In genomic region chr1:10415211-10415930, GRCh38 we compare ENCODE assay signal across 8 cellular contexts. TPM values are rescaled to one million over a fixed set of nuclear protein-coding genes. Genes with fewer than 3 reads are reported as not detected.
DNase-seq lines count a peak whose midpoint lies in the region; ATAC-seq and TF ChIP-seq lines count a peak whose summit lies in the region.

No MANE protein-coding gene starts in this region.

- H3K27me3 ChIP-seq in endodermal cell (ENCODE audit: control insufficient read depth, insufficient read depth, low read length, poor library complexity, severe bottlenecking), result no peaks in the 10 kb centered on the region

- H3K9me3 ChIP-seq in endodermal cell (ENCODE audit: control insufficient read depth, low read length), result no peaks in the 10 kb centered on the region

- peak in 1 of 2 donors; percentile 43 for ATAC-seq in naive thymus-derived CD8-positive, alpha-beta T cell
- ATAC-seq in GM21423 (IDR thresholded peaks at IDR 0.05; ENCODE audit: unreplicated experiment) (no peak), HG03039 (IDR thresholded peaks at IDR 0.05; ENCODE audit: unreplicated experiment) (no peak)

- no peaks in the 10 kb centered on the region for H3K4me1 ChIP-seq in endodermal cell (ENCODE audit: control insufficient read depth, insufficient read depth, low read length)

- no peak overlapping the region for H3K4me3 ChIP-seq in endodermal cell (ENCODE audit: low read length)

- H3K4me3 Mint-ChIP-seq in endodermal cell, result no peak overlapping the region
- H3K4me3 Mint-ChIP-seq in naive thymus-derived CD8-positive, alpha-beta T cell, result no peak overlapping the region

- POLR2A ChIA-PET in naive thymus-derived CD8-positive, alpha-beta T cell (lab: Charles Lee), result no interaction called here

- H3K27ac Mint-ChIP-seq in endodermal cell, result peak overlapping the region; percentile 84
- peak overlapping the region in 8 of 10 donors; percentile 20 to 84 (median 70) for H3K27ac Mint-ChIP-seq in naive thymus-derived CD8-positive, alpha-beta T cell

- H3K9me3 Mint-ChIP-seq in endodermal cell, result no peaks in the 10 kb centered on the region
- H3K9me3 Mint-ChIP-seq in naive thymus-derived CD8-positive, alpha-beta T cell, result no peaks in the 10 kb centered on the region

- TF ChIP-seq CTCF in endodermal cell (conservative IDR thresholded peaks at IDR 0.05), result no peak

- peaks cover 83% of the 10 kb centered on the region for H3K36me3 Mint-ChIP-seq in endodermal cell (ENCODE audit: low read depth)
- peaks cover 0 to 91% (median 35%) of the 10 kb centered on the region in 3 donors for H3K36me3 Mint-ChIP-seq in naive thymus-derived CD8-positive, alpha-beta T cell

- H3K27me3 Mint-ChIP-seq in endodermal cell (ENCODE audit: insufficient read depth), result no peaks in the 10 kb centered on the region
- H3K27me3 Mint-ChIP-seq in naive thymus-derived CD8-positive, alpha-beta T cell, result no peaks in the 10 kb centered on the region

- H3K36me3 ChIP-seq in endodermal cell (ENCODE audit: control insufficient read depth, insufficient read depth, low read length), result peaks cover 95% of the 10 kb centered on the region

- 91% methylated on average over 6 of the region's 6 CpGs; no CpG with 5 or more reads in 1 of the 2 experiments for WGBS in endodermal cell (ENCODE audit: insufficient coverage in 1 of 2, insufficient read length in 1 of 2), 2 experiments

- DNase-seq in CMK (ENCODE audit: low read depth) (peak; percentile 84), NOMO-1 treated with DMSO at 0.1 percent for 48 hours (lab: John Stamatoyannopoulos, UW; ENCODE audit: unreplicated experiment) (peak; percentile 97), endodermal cell (peak; percentile 80), activated gamma-delta T cell (lab: John Stamatoyannopoulos, UW) (no peak), NAMALWA (ENCODE audit: low spot score) (no peak)
- DNase-seq in naive thymus-derived CD8-positive, alpha-beta T cell, result no peak

- no peak overlapping the region for H3K27ac ChIP-seq in endodermal cell (ENCODE audit: low read depth, low read length)

- no peak overlapping the region for H3K9ac ChIP-seq in endodermal cell (ENCODE audit: extremely low read depth, low read length, poor library complexity, severe bottlenecking)

- peaks cover 6% of the 10 kb centered on the region for H3K4me1 Mint-ChIP-seq in endodermal cell
- H3K4me1 Mint-ChIP-seq in naive thymus-derived CD8-positive, alpha-beta T cell, result peaks cover 0 to 10% (median 4%) of the 10 kb centered on the region in 4 donors

RNA-seq across cellular contexts. Expression of gene CENPS, which starts 14.9 kb away (rescaled TPM):
- total RNA-seq in endodermal cell, result 10 to 100 TPM; 23.1 to 30.8 TPM
- 22.5 TPM for polyA plus RNA-seq in endodermal cell (2013, experiment 1 of 2)
- polyA plus RNA-seq in endodermal cell (2013, experiment 2 of 2), result 25.0 TPM
- total RNA-seq in naive thymus-derived CD8-positive, alpha-beta T cell, result 1 to 10 TPM; 6.4 to 9.5 TPM
- polyA plus RNA-seq in naive thymus-derived CD8-positive, alpha-beta T cell, result 10 to 100 TPM in 1 of 3 donors, 1 to 10 TPM in 2; 8.6 to 11.2 (median 9.4) TPM

RNA-seq across cellular contexts. Expression of gene PGD, which starts 16.5 kb away (rescaled TPM):
- 100 to 1,000 TPM; 198 to 217 TPM for total RNA-seq in endodermal cell
- 295 TPM for polyA plus RNA-seq in endodermal cell (2013, experiment 1 of 2)
- polyA plus RNA-seq in endodermal cell (2013, experiment 2 of 2), result 279 TPM
- total RNA-seq in naive thymus-derived CD8-positive, alpha-beta T cell, result 10 to 100 TPM; 42.2 to 46.6 TPM
- polyA plus RNA-seq in naive thymus-derived CD8-positive, alpha-beta T cell, result 10 to 100 TPM; 41.4 to 52.8 (median 46.6) TPM

RNA-seq across cellular contexts. Expression of gene CORT, which starts 34.5 kb away (rescaled TPM):
- 1 to 10 TPM in 1 of 2 donors, under 1 TPM in 1; 0.53 to 1.3 TPM for total RNA-seq in endodermal cell
- 0.89 TPM for polyA plus RNA-seq in endodermal cell (2013, experiment 1 of 2)
- polyA plus RNA-seq in endodermal cell (2013, experiment 2 of 2), result 1.1 TPM
- total RNA-seq in naive thymus-derived CD8-positive, alpha-beta T cell, result under 1 TPM in 1 of 2 experiments, not detected in 1; 0.44 TPM
- polyA plus RNA-seq in naive thymus-derived CD8-positive, alpha-beta T cell, result under 1 TPM in 1 of 3 donors, not detected in 2; 0.22 TPM

RNA-seq across cellular contexts. Expression of gene DFFA, which starts 57.0 kb away (rescaled TPM):
- 100 to 1,000 TPM; 100 to 105 TPM for total RNA-seq in endodermal cell
- 32.1 TPM for polyA plus RNA-seq in endodermal cell (2013, experiment 1 of 2)
- polyA plus RNA-seq in endodermal cell (2013, experiment 2 of 2), result 29.5 TPM
- total RNA-seq in naive thymus-derived CD8-positive, alpha-beta T cell, result 10 to 100 TPM; 30.2 to 33.0 TPM
- polyA plus RNA-seq in naive thymus-derived CD8-positive, alpha-beta T cell, result 10 to 100 TPM; 18.4 to 42.6 (median 20.9) TPM

RNA-seq across cellular contexts. Expression of gene PEX14, which starts 59.4 kb away (rescaled TPM):
- total RNA-seq in endodermal cell, result 10 to 100 TPM; 24.3 to 26.0 TPM
- 22.3 TPM for polyA plus RNA-seq in endodermal cell (2013, experiment 1 of 2)
- 22.3 TPM for polyA plus RNA-seq in endodermal cell (2013, experiment 2 of 2)
- total RNA-seq in naive thymus-derived CD8-positive, alpha-beta T cell, result 10 to 100 TPM; 23.7 TPM
- polyA plus RNA-seq in naive thymus-derived CD8-positive, alpha-beta T cell, result 1 to 10 TPM; 3.3 to 5.5 (median 4.6) TPM

Comparison
In these comparisons a context has a peak if more than half of its experiments do, and no peak if none do; other contexts are left out.
1. DNase-seq: peak in CMK (single experiment), NOMO-1 treated with DMSO at 0.1 percent for 48 hours (single experiment) and endodermal cell (single experiment); none in naive thymus-derived CD8-positive, alpha-beta T cell (0 of 10), activated gamma-delta T cell (single experiment) and NAMALWA (single experiment).
2. RNA of gene PGD, which starts 16.5 kb away (total RNA-seq): 198 to 217 TPM in endodermal cell; 42.2 to 46.6 TPM in naive thymus-derived CD8-positive, alpha-beta T cell; every median in the first group is over 4 times any median in the second.